In the genomic region with DNA sequence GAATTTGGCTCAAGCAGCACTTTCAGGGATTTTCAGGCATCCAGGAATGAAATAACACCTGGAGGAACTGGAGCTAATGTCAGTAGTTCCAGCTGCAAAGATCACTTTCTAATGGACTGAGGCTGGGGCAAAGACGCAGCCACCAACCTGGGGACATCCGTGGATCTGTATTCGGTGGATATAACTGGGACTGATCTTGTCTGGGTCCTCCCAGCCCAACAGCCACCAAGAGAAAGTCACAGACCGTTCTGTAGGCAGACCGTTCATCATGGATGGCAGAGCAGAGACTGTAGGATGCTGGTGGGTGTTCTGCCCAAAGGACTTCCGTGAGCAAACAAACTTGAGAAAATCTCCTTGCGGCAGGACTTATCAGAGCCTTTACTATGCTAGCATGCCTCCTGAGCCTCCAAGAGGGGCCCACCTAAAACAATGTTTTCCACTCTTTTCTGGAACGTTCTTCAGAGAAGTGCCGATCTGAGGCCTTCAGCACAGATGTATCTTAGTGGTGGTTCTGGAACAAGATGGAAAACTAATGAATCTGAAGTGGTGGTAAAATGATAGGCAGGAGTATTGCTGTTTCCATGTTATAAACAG, we compare ENCODE assay signal across 7 cellular contexts.
"Had no signal": no experiment of that assay in that cellular context is flagged by ENCODE, and none has a peak within 500 bp of the region (broad histone marks: within the 10 kb centered on the region; RNA-seq: fewer than 3 reads in every experiment).

No MANE protein-coding gene starts in this region.

- ATAC-seq: HCT116 had no signal

- H3K4me1 ChIP-seq: HAP-1 had no signal

- H3K9ac ChIP-seq: GM23248 had no signal

- DNase-seq: GM23248, GOT3, H7, IMR-90, KBM-7 had no signal

- H3K4me3 ChIP-seq: GM23248, HAP-1 had no signal

- H3K9me3 ChIP-seq: HAP-1 had no signal

- H3K27ac ChIP-seq: GM23248 had no signal

- H3K36me3 ChIP-seq: HAP-1 had no signal
